Comparison of ENCODE assay signal across 8 cellular contexts in genomic region chr7:56106108-56107073, GRCh38. TPM values are rescaled to one million over a fixed set of nuclear protein-coding genes. Genes with fewer than 3 reads are reported as not detected.
DNase-seq lines count a peak whose midpoint lies in the region; ATAC-seq and TF ChIP-seq lines count a peak whose summit lies in the region.

CHCHD2 (minus strand) TSS chr7:56106476; CDS start chr7:56106413, 63 bp downstream.

- peaks cover 9% of the 10 kb centered on the region for H3K9me3 Mint-ChIP-seq in T-helper 1 cell treated with Interleukin-12 subunit alpha and Interleukin-12 subunit beta and Interleukin-4 antibody, amounts not matched to agents 30 μg/mL and 1 μg/mL, for 36 hours

- peak within 1 kb of the TSS; percentile 88 to 91 for H3K4me3 ChIP-seq in uterus

- peak within 1 kb of the TSS; percentile 85 to 91 for H3K27ac ChIP-seq in uterus

- peaks cover 8% of the 10 kb centered on the region in 2 donors for H3K4me1 ChIP-seq in uterus

- TF ChIP-seq CTCF in uterus (IDR thresholded peaks at IDR 0.05): no peak

- intact Hi-C loops in left cardiac atrium (cut with DNase I) (loop anchor here in 1 of 2 donors (10.0 kb wide), 1 partner anchor 62 kb away; no protein-coding TSS in a partner anchor), uterus (cut with DNase I; ENCODE audit: low total_unique reads) (no loop called here)

- peaks cover 25% of the 10 kb centered on the region for H3K4me1 Mint-ChIP-seq in T-helper 1 cell treated with Interleukin-12 subunit alpha and Interleukin-12 subunit beta and Interleukin-4 antibody, amounts not matched to agents 30 μg/mL and 1 μg/mL, for 36 hours (ENCODE audit: low read depth)

- DNase-seq in NCI-H1694 treated with DMSO at 0.1 percent for 48 hours (lab: John Stamatoyannopoulos, UW) (peak; percentile 98), amniotic epithelial cell (ENCODE audit: low read depth) (peak; percentile 99), left cardiac atrium (peak; percentile 99), putamen (ENCODE audit: low spot score) (peak; percentile 99), uterus (peak; percentile 95 to 97)

- no peaks in the 10 kb centered on the region for H3K27me3 Mint-ChIP-seq in T-helper 1 cell treated with Interleukin-12 subunit alpha and Interleukin-12 subunit beta and Interleukin-4 antibody, amounts not matched to agents 30 μg/mL and 1 μg/mL, for 36 hours (ENCODE audit: low read depth)

- H3K4me3 Mint-ChIP-seq in T-helper 1 cell treated with Interleukin-12 subunit alpha and Interleukin-12 subunit beta and Interleukin-4 antibody, amounts not matched to agents 30 μg/mL and 1 μg/mL, for 36 hours: peak within 1 kb of the TSS; percentile 96

- H3K9me3 ChIP-seq in uterus: no peaks in the 10 kb centered on the region

- H3K27me3 ChIP-seq in uterus: peaks cover 0 to 3% of the 10 kb centered on the region in 2 donors

- H3K36me3 ChIP-seq in uterus: no peaks in the 10 kb centered on the region

- peak; percentile 69 to 88 for TF ChIP-seq POLR2A in uterus (IDR thresholded peaks at IDR 0.05)

- peak within 1 kb of the TSS; percentile 98 for H3K27ac Mint-ChIP-seq in T-helper 1 cell treated with Interleukin-12 subunit alpha and Interleukin-12 subunit beta and Interleukin-4 antibody, amounts not matched to agents 30 μg/mL and 1 μg/mL, for 36 hours

- ATAC-seq in GM18498 (IDR thresholded peaks at IDR 0.05; ENCODE audit: unreplicated experiment) (peak; percentile 100), HG02938 (IDR thresholded peaks at IDR 0.05; ENCODE audit: unreplicated experiment) (peak; percentile 99), left cardiac atrium (peak; percentile 100)

- peaks cover 31% of the 10 kb centered on the region for H3K36me3 Mint-ChIP-seq in T-helper 1 cell treated with Interleukin-12 subunit alpha and Interleukin-12 subunit beta and Interleukin-4 antibody, amounts not matched to agents 30 μg/mL and 1 μg/mL, for 36 hours (ENCODE audit: low read depth)

RNA-seq across cellular contexts. Expression of gene CHCHD2, which starts in this region (rescaled TPM):
- total RNA-seq in left cardiac atrium (100 to 1,000 TPM; 430 to 503 TPM), uterus (100 to 1,000 TPM; 193 to 900 (median 353) TPM)

Comparison
In these comparisons a context has a peak if more than half of its experiments do, and no peak if none do; other contexts are left out.
1. Peak in every context shown above with its lines: DNase-seq, ATAC-seq, H3K4me3 ChIP-seq and H3K27ac ChIP-seq.